8 cellular contexts compared by ENCODE assay signal in the genomic region with DNA sequence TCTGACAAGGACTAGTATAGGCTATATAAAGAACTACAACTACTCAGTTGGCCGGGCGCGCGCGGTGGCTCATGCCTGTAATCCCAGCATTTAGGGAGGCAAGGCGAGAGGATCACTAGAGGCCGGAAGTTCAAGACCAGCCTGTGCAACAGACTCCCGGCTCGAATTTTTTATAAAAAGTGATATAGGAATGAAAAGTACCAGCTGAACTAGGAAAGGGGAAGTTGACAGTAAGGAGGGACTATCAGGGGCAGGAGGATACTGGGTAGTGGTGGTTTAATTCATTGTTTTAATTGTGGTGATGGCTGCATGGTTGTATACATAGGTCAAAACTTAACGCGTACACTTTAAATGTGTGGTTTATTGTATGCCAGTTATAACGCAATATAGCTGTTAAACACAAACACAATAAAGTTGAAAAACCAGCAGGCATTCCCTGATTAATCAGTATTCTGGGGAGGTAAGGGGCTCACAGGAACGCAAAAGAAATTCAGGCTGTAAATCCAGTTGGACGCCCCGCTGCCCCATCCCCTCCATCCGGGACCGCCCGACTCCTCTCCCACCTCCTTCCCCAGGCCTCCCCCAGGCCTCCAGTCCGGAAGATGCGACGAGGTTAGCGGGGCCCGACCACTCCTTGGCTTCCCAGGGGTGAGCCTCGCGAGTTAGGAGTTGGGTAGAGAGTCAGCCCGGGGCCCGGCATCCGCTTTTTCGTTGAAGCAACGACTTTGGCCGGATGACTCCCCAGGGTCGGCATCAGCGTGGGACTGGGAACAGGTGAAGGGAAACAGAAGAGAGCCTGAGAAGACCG. TPM values are rescaled to one million over a fixed set of nuclear protein-coding genes. Genes with fewer than 3 reads are reported as not detected.
DNase-seq lines count a peak whose midpoint lies in the region; ATAC-seq and TF ChIP-seq lines count a peak whose summit lies in the region.

No MANE protein-coding gene starts in this region.

- peaks cover 4% of the 10 kb centered on the region for H3K36me3 ChIP-seq in CD4-positive, CD25-positive, alpha-beta regulatory T cell (ENCODE audit: control insufficient read depth, insufficient read depth, low read length)
- H3K36me3 ChIP-seq in NT2/D1 (ENCODE audit: insufficient read depth, insufficient read length, low read length) = peaks cover 10% of the 10 kb centered on the region
- no peaks in the 10 kb centered on the region for H3K36me3 ChIP-seq in osteoblast (ENCODE audit: insufficient read depth, low read length)

- peak overlapping the region; percentile 92 for H3K4me3 ChIP-seq in CD4-positive, CD25-positive, alpha-beta regulatory T cell (ENCODE audit: low read depth, low read length)
- H3K4me3 ChIP-seq in NT2/D1 (ENCODE audit: insufficient read length, low read depth) (peak overlapping the region; percentile 100), osteoblast (ENCODE audit: insufficient read depth, low read length) (peak overlapping the region; percentile 99)

- H3K27me3 Mint-ChIP-seq in CD4-positive, CD25-positive, alpha-beta regulatory T cell = no peaks in the 10 kb centered on the region
- H3K27me3 Mint-ChIP-seq in activated T-cell treated with anti-CD3 and anti-CD28 coated beads, Interleukin-2, amount 50 U/mL, for 4 hours (ENCODE audit: low read depth) = no peaks in the 10 kb centered on the region

- ATAC-seq in CD4-positive, CD25-positive, alpha-beta regulatory T cell (ENCODE audit: low read depth in 2 of 2) = peak; percentile 75 to 77
- ATAC-seq in HG03354 (IDR thresholded peaks at IDR 0.05; ENCODE audit: poor library complexity, severe bottlenecking, unreplicated experiment) (peak; percentile 74), foreskin keratinocyte (peak; percentile 69)
- ATAC-seq in activated T-cell treated with anti-CD3 and anti-CD28 coated beads, Interleukin-2, amount 50 U/mL, for 4 hours = peak; percentile 74 to 76

- peaks cover 35% of the 10 kb centered on the region for H3K79me2 ChIP-seq in osteoblast (ENCODE audit: insufficient read depth, low read length)

- H3K4me2 ChIP-seq in osteoblast (ENCODE audit: insufficient read depth, low read length) = peak overlapping the region; percentile 84

- TF ChIP-seq CTCF in foreskin keratinocyte (conservative IDR thresholded peaks at IDR 0.05) (no peak), osteoblast (IDR thresholded peaks at IDR 0.05; ENCODE audit: extremely low read depth, low read depth, low read length) (no peak)

- peaks cover 0 to 2% (median 0%) of the 10 kb centered on the region in 7 donors for H3K9me3 Mint-ChIP-seq in CD4-positive, CD25-positive, alpha-beta regulatory T cell
- no peaks in the 10 kb centered on the region for H3K9me3 Mint-ChIP-seq in activated T-cell treated with anti-CD3 and anti-CD28 coated beads, Interleukin-2, amount 50 U/mL, for 4 hours

- no peaks in the 10 kb centered on the region for H3K27me3 ChIP-seq in CD4-positive, CD25-positive, alpha-beta regulatory T cell (ENCODE audit: control insufficient read depth, insufficient read depth, low read length)
- H3K27me3 ChIP-seq in NT2/D1 (ENCODE audit: insufficient read depth, insufficient read length) (no peaks in the 10 kb centered on the region), foreskin keratinocyte (no peaks in the 10 kb centered on the region), osteoblast (ENCODE audit: insufficient read depth, low read length) (no peaks in the 10 kb centered on the region)

- DNase-seq in CD4-positive, CD25-positive, alpha-beta regulatory T cell = peak in 1 of 3 donors; percentile 87
- peak; percentile 48 for DNase-seq in GM19240 (ENCODE audit: insufficient read length, low spot score)
- DNase-seq in NT2/D1 (ENCODE audit: low read depth, low spot score) = peak; percentile 67
- DNase-seq in activated T-cell treated with anti-CD3 and anti-CD28 coated beads, Interleukin-2, amount 50 U/mL, for 4 hours = peak; percentile 54
- DNase-seq in foreskin keratinocyte = no peak
- peak; percentile 84 for DNase-seq in osteoblast (ENCODE audit: insufficient read length, low spot score, missing footprints)
- peak; percentile 78 for DNase-seq in ureter (ENCODE audit: low spot score)

- H3K27ac Mint-ChIP-seq in CD4-positive, CD25-positive, alpha-beta regulatory T cell = no peak overlapping the region

- H3K36me3 Mint-ChIP-seq in CD4-positive, CD25-positive, alpha-beta regulatory T cell = no peaks in the 10 kb centered on the region
- peaks cover 4% of the 10 kb centered on the region for H3K36me3 Mint-ChIP-seq in activated T-cell treated with anti-CD3 and anti-CD28 coated beads, Interleukin-2, amount 50 U/mL, for 4 hours (ENCODE audit: insufficient read depth)

- H3K27ac ChIP-seq in CD4-positive, CD25-positive, alpha-beta regulatory T cell (ENCODE audit: insufficient read depth, low read length, poor library complexity, severe bottlenecking) = peak overlapping the region; percentile 87
- peak overlapping the region; percentile 67 for H3K27ac ChIP-seq in foreskin keratinocyte
- H3K27ac ChIP-seq in osteoblast (ENCODE audit: low read depth, low read length) = peak overlapping the region; percentile 94

- peak overlapping the region; percentile 95 for H3K9ac ChIP-seq in NT2/D1 (ENCODE audit: insufficient read length, low read depth)

- H3K4me1 Mint-ChIP-seq in CD4-positive, CD25-positive, alpha-beta regulatory T cell = peaks cover 0 to 28% (median 15%) of the 10 kb centered on the region in 4 donors
- peaks cover 10% of the 10 kb centered on the region for H3K4me1 Mint-ChIP-seq in activated T-cell treated with anti-CD3 and anti-CD28 coated beads, Interleukin-2, amount 50 U/mL, for 4 hours (ENCODE audit: low read depth)

- peak overlapping the region; percentile 99 for H2AFZ ChIP-seq in osteoblast (ENCODE audit: low read length)

- H3K9me3 ChIP-seq in CD4-positive, CD25-positive, alpha-beta regulatory T cell (ENCODE audit: control insufficient read depth in 2 of 2, low read length in 2 of 2) = no peaks in the 10 kb centered on the region
- no peaks in the 10 kb centered on the region for H3K9me3 ChIP-seq in NT2/D1 (ENCODE audit: insufficient read depth, low read length)
- H3K9me3 ChIP-seq in osteoblast (ENCODE audit: low read depth, low read length) = no peaks in the 10 kb centered on the region

- no peaks in the 10 kb centered on the region for H4K20me1 ChIP-seq in osteoblast (ENCODE audit: insufficient read depth, low read length)

- peaks cover 33% of the 10 kb centered on the region for H3K4me1 ChIP-seq in CD4-positive, CD25-positive, alpha-beta regulatory T cell (ENCODE audit: control insufficient read depth, insufficient read depth, low read length, poor library complexity, severe bottlenecking)
- H3K4me1 ChIP-seq in NT2/D1 (ENCODE audit: insufficient read depth, insufficient read length) (no peaks in the 10 kb centered on the region), foreskin keratinocyte (peaks cover 18% of the 10 kb centered on the region), osteoblast (ENCODE audit: insufficient read depth, low read length) (peaks cover 14% of the 10 kb centered on the region)

- H3K4me3 Mint-ChIP-seq in CD4-positive, CD25-positive, alpha-beta regulatory T cell = no peak overlapping the region
- no peak overlapping the region for H3K4me3 Mint-ChIP-seq in activated T-cell treated with anti-CD3 and anti-CD28 coated beads, Interleukin-2, amount 50 U/mL, for 4 hours

RNA-seq across cellular contexts. Expression of a gene that starts 0.7 kb away (rescaled TPM):
- total RNA-seq in CD4-positive, CD25-positive, alpha-beta regulatory T cell = 24.5 TPM
- polyA plus RNA-seq in CD4-positive, CD25-positive, alpha-beta regulatory T cell = 10 to 100 TPM; 14.3 to 34.4 (median 20.2) TPM
- total RNA-seq in activated T-cell treated with anti-CD3 and anti-CD28 coated beads, Interleukin-2, amount 50 U/mL, for 4 hours = 100 to 1,000 TPM in 1 of 3 donors, 10 to 100 TPM in 2; 79.8 to 104 (median 89.8) TPM
- total RNA-seq in foreskin keratinocyte (26.1 and 32.4 TPM in 2 replicates), osteoblast (10.5 and 10.9 TPM in 2 replicates), ureter (28.7 TPM)
- polyA plus RNA-seq in foreskin keratinocyte = 8.0 and 12.0 TPM in 2 replicates

RNA-seq across cellular contexts. Expression of a gene that starts 42.9 kb away (rescaled TPM):
- 18.2 TPM for total RNA-seq in CD4-positive, CD25-positive, alpha-beta regulatory T cell
- 10 to 100 TPM; 48.0 to 76.7 (median 70.0) TPM for polyA plus RNA-seq in CD4-positive, CD25-positive, alpha-beta regulatory T cell
- 10 to 100 TPM; 35.2 to 45.9 (median 45.4) TPM for total RNA-seq in activated T-cell treated with anti-CD3 and anti-CD28 coated beads, Interleukin-2, amount 50 U/mL, for 4 hours
- total RNA-seq in foreskin keratinocyte (26.9 and 30.4 TPM in 2 replicates), osteoblast (7.7 and 10.1 TPM in 2 replicates), ureter (43.0 TPM)
- 47.5 and 49.9 TPM in 2 replicates for polyA plus RNA-seq in foreskin keratinocyte

RNA-seq across cellular contexts. Expression of a gene that starts 59.6 kb away (rescaled TPM):
- 32.5 TPM for total RNA-seq in CD4-positive, CD25-positive, alpha-beta regulatory T cell
- 1 to 10 TPM; 2.0 to 6.3 (median 5.0) TPM for polyA plus RNA-seq in CD4-positive, CD25-positive, alpha-beta regulatory T cell
- total RNA-seq in activated T-cell treated with anti-CD3 and anti-CD28 coated beads, Interleukin-2, amount 50 U/mL, for 4 hours = 10 to 100 TPM; 26.7 to 31.4 (median 28.6) TPM
- total RNA-seq in foreskin keratinocyte (52.7 and 58.0 TPM in 2 replicates), osteoblast (59.0 and 65.7 TPM in 2 replicates), ureter (22.2 TPM)
- polyA plus RNA-seq in foreskin keratinocyte = 18.1 and 25.0 TPM in 2 replicates

Comparison
In these comparisons a context has a peak if more than half of its experiments do, and no peak if none do; other contexts are left out.
1. DNase-seq: peak in GM19240 (single experiment), NT2/D1 (single experiment), activated T-cell treated with anti-CD3 and anti-CD28 coated beads, Interleukin-2, amount 50 U/mL, for 4 hours (single experiment), osteoblast (single experiment) and ureter (single experiment); none in foreskin keratinocyte (0 of 2).
2. Peak in every context shown above with its lines, with median percentiles within 50 percentile points of each other: ATAC-seq, H3K27ac ChIP-seq and H3K4me3 ChIP-seq.